ENCODE assay signal across 8 cellular contexts in the genomic region with DNA sequence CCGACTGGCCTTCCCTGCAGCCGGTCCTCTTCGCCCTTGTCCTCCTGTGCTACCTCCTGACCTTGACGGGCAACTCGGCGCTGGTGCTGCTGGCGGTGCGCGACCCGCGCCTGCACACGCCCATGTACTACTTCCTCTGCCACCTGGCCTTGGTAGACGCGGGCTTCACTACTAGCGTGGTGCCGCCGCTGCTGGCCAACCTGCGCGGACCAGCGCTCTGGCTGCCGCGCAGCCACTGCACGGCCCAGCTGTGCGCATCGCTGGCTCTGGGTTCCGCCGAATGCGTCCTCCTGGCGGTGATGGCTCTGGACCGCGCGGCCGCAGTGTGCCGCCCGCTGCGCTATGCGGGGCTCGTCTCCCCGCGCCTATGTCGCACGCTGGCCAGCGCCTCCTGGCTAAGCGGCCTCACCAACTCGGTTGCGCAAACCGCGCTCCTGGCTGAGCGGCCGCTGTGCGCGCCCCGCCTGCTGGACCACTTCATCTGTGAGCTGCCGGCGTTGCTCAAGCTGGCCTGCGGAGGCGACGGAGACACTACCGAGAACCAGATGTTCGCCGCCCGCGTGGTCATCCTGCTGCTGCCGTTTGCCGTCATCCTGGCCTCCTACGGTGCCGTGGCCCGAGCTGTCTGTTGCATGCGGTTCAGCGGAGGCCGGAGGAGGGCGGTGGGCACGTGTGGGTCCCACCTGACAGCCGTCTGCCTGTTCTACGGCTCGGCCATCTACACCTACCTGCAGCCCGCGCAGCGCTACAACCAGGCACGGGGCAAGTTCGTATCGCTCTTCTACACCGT. TPM values are rescaled to one million over a fixed set of nuclear protein-coding genes. Genes with fewer than 3 reads are reported as not detected.
DNase-seq lines count a peak whose midpoint lies in the region; ATAC-seq, FAIRE-seq and TF ChIP-seq lines count a peak whose summit lies in the region.

No MANE protein-coding gene starts in this region.

- TF ChIP-seq CTCF in 22Rv1 (IDR thresholded peaks at IDR 0.05) (peak; percentile 43), pancreas (IDR thresholded peaks at IDR 0.05) (no peak)

- WGBS in pancreas, 2 donors = 6% methylated on average over 81 to 83 of the region's 83 CpGs

- FAIRE-seq in pancreas (lab: Jason Lieb, UNC) (no peak), H54 (lab: Jason Lieb, UNC) (no peak)

- ATAC-seq in HG02610 (IDR thresholded peaks at IDR 0.05; ENCODE audit: unreplicated experiment) = peak; percentile 28
- ATAC-seq in activated T-cell treated with anti-CD3 and anti-CD28 coated beads, Interleukin-2, amount 50 U/mL, for 72 hours (replicated peaks in 1 of 2) = peak; percentile 70 to 73
- peak; percentile 78 to 89 (median 84) for ATAC-seq in pancreas

- intact Hi-C loops in pancreas (cut with DNase I) = no loop called here

- H3K9me3 ChIP-seq in pancreas = no peaks in the 10 kb centered on the region

- peaks cover 4 to 6% (median 5%) of the 10 kb centered on the region in 3 donors for H3K4me1 ChIP-seq in pancreas

- peaks cover 22% of the 10 kb centered on the region for H3K4me1 Mint-ChIP-seq in activated T-cell treated with anti-CD3 and anti-CD28 coated beads, Interleukin-2, amount 50 U/mL, for 72 hours (ENCODE audit: low read depth)

- H3K4me3 ChIP-seq in pancreas = peak overlapping the region in 2 of 4 donors; percentile 25 to 41

- no peak overlapping the region for H3K27ac Mint-ChIP-seq in activated T-cell treated with anti-CD3 and anti-CD28 coated beads, Interleukin-2, amount 50 U/mL, for 72 hours

- H3K27me3 Mint-ChIP-seq in activated T-cell treated with anti-CD3 and anti-CD28 coated beads, Interleukin-2, amount 50 U/mL, for 72 hours (ENCODE audit: low read depth) = peaks cover 77% of the 10 kb centered on the region

- TF ChIP-seq POLR2A in H54 (IDR thresholded peaks at IDR 0.05; ENCODE audit: low read depth, low read length) = no peak

- H3K4me3 Mint-ChIP-seq in activated T-cell treated with anti-CD3 and anti-CD28 coated beads, Interleukin-2, amount 50 U/mL, for 72 hours = peak overlapping the region; percentile 77 to 78

- H3K27ac ChIP-seq in 22Rv1 (no peak overlapping the region), pancreas (peak overlapping the region in 1 of 4 donors; percentile 10)

- no peaks in the 10 kb centered on the region for H3K9me3 Mint-ChIP-seq in activated T-cell treated with anti-CD3 and anti-CD28 coated beads, Interleukin-2, amount 50 U/mL, for 72 hours

- peak; percentile 30 to 35 for DNase-seq in activated T-cell treated with anti-CD3 and anti-CD28 coated beads, Interleukin-2, amount 50 U/mL, for 72 hours
- DNase-seq in globus pallidus (ENCODE audit: low spot score) (peak; percentile 1), pancreas (peak; percentile 10 to 81 (median 49)), NCI-H128 (lab: John Stamatoyannopoulos, UW; ENCODE audit: unreplicated experiment) (no peak), H54 (ENCODE audit: insufficient read length, low spot score) (no peak), NCI-H2107 (lab: John Stamatoyannopoulos, UW) (no peak)

- H3K36me3 Mint-ChIP-seq in activated T-cell treated with anti-CD3 and anti-CD28 coated beads, Interleukin-2, amount 50 U/mL, for 72 hours (ENCODE audit: insufficient read depth in 2 of 2) = no peaks in the 10 kb centered on the region

- no peaks in the 10 kb centered on the region for H3K36me3 ChIP-seq in pancreas

- peaks cover 0 to 18% (median 0%) of the 10 kb centered on the region in 4 donors for H3K27me3 ChIP-seq in pancreas

RNA-seq across cellular contexts. Expression of a gene that starts 6.1 kb away (rescaled TPM):
- 1 to 10 TPM; 1.3 to 2.1 TPM for total RNA-seq in activated T-cell treated with anti-CD3 and anti-CD28 coated beads, Interleukin-2, amount 50 U/mL, for 72 hours
- 100 to 1,000 TPM in 2 of 6 donors, 1 to 10 TPM in 3, under 1 TPM in 1; 0.66 to 331 (median 6.3) TPM for total RNA-seq in pancreas
- 10 to 100 TPM in 1 of 2 donors, 1 to 10 TPM in 1; 4.4 to 32.2 TPM for polyA plus RNA-seq in pancreas

RNA-seq across cellular contexts. Expression of a gene that starts 31.5 kb away (rescaled TPM):
- not detected for total RNA-seq in activated T-cell treated with anti-CD3 and anti-CD28 coated beads, Interleukin-2, amount 50 U/mL, for 72 hours
- total RNA-seq in pancreas = not detected
- not detected for polyA plus RNA-seq in pancreas

Comparison
In these comparisons a context has a peak if more than half of its experiments do, and no peak if none do; other contexts are left out.
1. ATAC-seq: peak in every context shown above with its lines; median percentile 84 in pancreas; 72 in activated T-cell treated with anti-CD3 and anti-CD28 coated beads, Interleukin-2, amount 50 U/mL, for 72 hours; 28 in HG02610.
2. DNase-seq: peak in activated T-cell treated with anti-CD3 and anti-CD28 coated beads, Interleukin-2, amount 50 U/mL, for 72 hours (2 of 2), globus pallidus (single experiment) and pancreas (6 of 6); none in NCI-H128 (single experiment), H54 (single experiment) and NCI-H2107 (single experiment).